ENCODE assay signal across 8 cellular contexts in the genomic region with DNA sequence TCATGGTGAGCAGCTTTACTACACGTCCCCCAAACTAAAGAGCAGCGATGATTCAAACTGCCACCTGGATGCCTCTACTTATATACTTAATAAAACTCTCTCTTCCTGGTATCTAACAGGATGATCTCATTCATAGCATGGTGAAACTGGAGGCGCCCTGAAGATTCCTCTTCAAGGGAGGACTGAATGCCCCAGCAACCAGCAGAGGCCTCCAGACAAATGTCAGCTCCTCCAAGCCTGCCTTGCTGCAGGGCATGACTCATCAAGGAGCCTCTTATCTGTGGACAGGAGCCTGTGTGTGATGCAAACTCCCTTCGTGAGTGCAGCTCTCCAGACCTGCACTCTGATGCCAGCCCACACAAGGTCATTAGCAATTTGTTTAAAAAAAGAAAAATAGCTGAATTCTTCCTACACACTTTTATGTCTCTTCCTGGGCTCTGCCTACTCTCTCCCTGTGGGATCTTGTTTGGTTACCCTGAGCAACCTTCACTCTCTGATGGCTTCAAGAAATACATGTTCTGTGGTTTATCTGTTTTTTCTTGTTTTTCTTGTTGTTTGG. TPM values are rescaled to one million over a fixed set of nuclear protein-coding genes. Genes with fewer than 3 reads are reported as not detected.
DNase-seq lines count a peak whose midpoint lies in the region; ATAC-seq, FAIRE-seq and TF ChIP-seq lines count a peak whose summit lies in the region.

No MANE protein-coding gene starts in this region.

- FAIRE-seq in D721Med (lab: Jason Lieb, UNC): no peak

- no peak overlapping the region for H2BK120ac ChIP-seq in neuronal stem cell (ENCODE audit: low read depth, low read length)

- H3K27me3 ChIP-seq in neuronal stem cell (ENCODE audit: control insufficient read depth in 3 of 3, insufficient read depth in 3 of 3, low read depth in 1 of 3, low read length in 3 of 3) (no peaks in the 10 kb centered on the region), ascending aorta (no peaks in the 10 kb centered on the region)

- DNase-seq in stimulated activated naive CD4-positive, alpha-beta T cell treated with Interleukin-2 at 50 U/mL for 16 hours (lab: John Stamatoyannopoulos, UW): peak; percentile 4
- DNase-seq in stimulated activated naive CD4-positive, alpha-beta T cell (lab: John Stamatoyannopoulos, UW): no peak
- peak; percentile 23 for DNase-seq in cerebellum (ENCODE audit: low spot score)
- no peak for DNase-seq in neuronal stem cell (ENCODE audit: low spot score)
- no peak for DNase-seq in D721Med (ENCODE audit: insufficient read length, low spot score)
- no peak for DNase-seq in ascending aorta (ENCODE audit: low spot score in 2 of 2)

- no peak overlapping the region for H3K4me3 ChIP-seq in neuronal stem cell (ENCODE audit: low read length in 2 of 2)
- H3K4me3 ChIP-seq in ascending aorta: no peak overlapping the region

- no peak overlapping the region for H4K8ac ChIP-seq in neuronal stem cell (ENCODE audit: low read depth, low read length)

- no peak overlapping the region for H3K4ac ChIP-seq in neuronal stem cell (ENCODE audit: low read length)

- no peak overlapping the region for H4K91ac ChIP-seq in neuronal stem cell (ENCODE audit: low read depth, low read length, poor library complexity)

- no peak overlapping the region for H2BK12ac ChIP-seq in neuronal stem cell (ENCODE audit: low read length)

- H3K9me3 ChIP-seq in neuronal stem cell (replicated peaks in 1 of 2; ENCODE audit: control insufficient read depth in 2 of 2, insufficient read depth in 1 of 2, low read depth in 1 of 2, low read length in 2 of 2) (no peaks in the 10 kb centered on the region), ascending aorta (no peaks in the 10 kb centered on the region)

- no peak for TF ChIP-seq CTCF in D721Med (IDR thresholded peaks at IDR 0.05; ENCODE audit: insufficient read depth, missing control alignments)
- TF ChIP-seq CTCF in ascending aorta (IDR thresholded peaks at IDR 0.05): no peak

- intact Hi-C loops in ascending aorta (cut with DNase I): no loop called here

- H3K36me3 ChIP-seq in neuronal stem cell (replicated peaks in 1 of 2; ENCODE audit: control insufficient read depth in 2 of 2, insufficient read depth in 2 of 2, low read length in 2 of 2) (peaks cover 0 to 28% of the 10 kb centered on the region in 2 donors), ascending aorta (peaks cover 5 to 11% of the 10 kb centered on the region in 2 donors)

- ATAC-seq in SK-N-SH treated with all-trans-retinoic acid at 6 μM for 48 hours: peak; percentile 85
- ATAC-seq in GM18498 (IDR thresholded peaks at IDR 0.05; ENCODE audit: unreplicated experiment): no peak

- H2BK5ac ChIP-seq in neuronal stem cell (ENCODE audit: low read length): no peak overlapping the region

- H3K9ac ChIP-seq in neuronal stem cell (ENCODE audit: low read depth, low read length, poor library complexity): no peak overlapping the region

- no peak overlapping the region for H2AK5ac ChIP-seq in neuronal stem cell (ENCODE audit: low read depth, low read length)

- H3K4me1 ChIP-seq in neuronal stem cell (ENCODE audit: control insufficient read depth in 2 of 2, insufficient read depth in 1 of 2, low read depth in 1 of 2, low read length in 2 of 2) (peaks cover 6 to 19% of the 10 kb centered on the region in 2 donors), ascending aorta (no peaks in the 10 kb centered on the region)

- H3K14ac ChIP-seq in neuronal stem cell (ENCODE audit: low read length): no peak overlapping the region

- H2AFZ ChIP-seq in neuronal stem cell (ENCODE audit: low read length): peak overlapping the region; percentile 60

- no peak overlapping the region for H3K18ac ChIP-seq in neuronal stem cell (ENCODE audit: low read length)

- no peak overlapping the region for H3K23ac ChIP-seq in neuronal stem cell (ENCODE audit: low read depth, low read length, poor library complexity)

- H3K79me1 ChIP-seq in neuronal stem cell (ENCODE audit: low read depth, low read length): no peaks in the 10 kb centered on the region

- H2BK15ac ChIP-seq in neuronal stem cell (ENCODE audit: low read length): no peak overlapping the region

- no peak overlapping the region for H3K4me2 ChIP-seq in neuronal stem cell (ENCODE audit: insufficient read depth, low read length, poor library complexity, severe bottlenecking)

- H3K27ac ChIP-seq in neuronal stem cell (replicated peaks; ENCODE audit: low read length) (no peak overlapping the region), ascending aorta (no peak overlapping the region)

- WGBS in neuronal stem cell (ENCODE audit: extremely low coverage in 2 of 2, insufficient read length in 2 of 2, insufficient replicate concordance in 1 of 2), 2 donors: no CpG with 5 or more reads among the region's 4 CpGs

TF ChIP-seq in SK-N-SH treated with all-trans-retinoic acid at 6 μM for 48 hours, 23 proteins besides CTCF, POLR2A, EP300 and RAD21 (continues in another document):
- TF ChIP-seq, protein P1, sequence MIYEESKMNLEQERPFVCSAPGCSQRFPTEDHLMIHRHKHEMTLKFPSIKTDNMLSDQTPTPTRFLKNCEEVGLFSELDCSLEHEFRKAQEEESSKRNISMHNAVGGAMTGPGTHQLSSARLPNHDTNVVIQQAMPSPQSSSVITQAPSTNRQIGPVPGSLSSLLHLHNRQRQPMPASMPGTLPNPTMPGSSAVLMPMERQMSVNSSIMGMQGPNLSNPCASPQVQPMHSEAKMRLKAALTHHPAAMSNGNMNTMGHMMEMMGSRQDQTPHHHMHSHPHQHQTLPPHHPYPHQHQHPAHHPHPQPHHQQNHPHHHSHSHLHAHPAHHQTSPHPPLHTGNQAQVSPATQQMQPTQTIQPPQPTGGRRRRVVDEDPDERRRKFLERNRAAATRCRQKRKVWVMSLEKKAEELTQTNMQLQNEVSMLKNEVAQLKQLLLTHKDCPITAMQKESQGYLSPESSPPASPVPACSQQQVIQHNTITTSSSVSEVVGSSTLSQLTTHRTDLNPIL (CRISPR knock-in tag; IDR thresholded peaks at IDR 0.05; ENCODE audit: low read depth): peak; percentile 81
- TF ChIP-seq, protein P2, sequence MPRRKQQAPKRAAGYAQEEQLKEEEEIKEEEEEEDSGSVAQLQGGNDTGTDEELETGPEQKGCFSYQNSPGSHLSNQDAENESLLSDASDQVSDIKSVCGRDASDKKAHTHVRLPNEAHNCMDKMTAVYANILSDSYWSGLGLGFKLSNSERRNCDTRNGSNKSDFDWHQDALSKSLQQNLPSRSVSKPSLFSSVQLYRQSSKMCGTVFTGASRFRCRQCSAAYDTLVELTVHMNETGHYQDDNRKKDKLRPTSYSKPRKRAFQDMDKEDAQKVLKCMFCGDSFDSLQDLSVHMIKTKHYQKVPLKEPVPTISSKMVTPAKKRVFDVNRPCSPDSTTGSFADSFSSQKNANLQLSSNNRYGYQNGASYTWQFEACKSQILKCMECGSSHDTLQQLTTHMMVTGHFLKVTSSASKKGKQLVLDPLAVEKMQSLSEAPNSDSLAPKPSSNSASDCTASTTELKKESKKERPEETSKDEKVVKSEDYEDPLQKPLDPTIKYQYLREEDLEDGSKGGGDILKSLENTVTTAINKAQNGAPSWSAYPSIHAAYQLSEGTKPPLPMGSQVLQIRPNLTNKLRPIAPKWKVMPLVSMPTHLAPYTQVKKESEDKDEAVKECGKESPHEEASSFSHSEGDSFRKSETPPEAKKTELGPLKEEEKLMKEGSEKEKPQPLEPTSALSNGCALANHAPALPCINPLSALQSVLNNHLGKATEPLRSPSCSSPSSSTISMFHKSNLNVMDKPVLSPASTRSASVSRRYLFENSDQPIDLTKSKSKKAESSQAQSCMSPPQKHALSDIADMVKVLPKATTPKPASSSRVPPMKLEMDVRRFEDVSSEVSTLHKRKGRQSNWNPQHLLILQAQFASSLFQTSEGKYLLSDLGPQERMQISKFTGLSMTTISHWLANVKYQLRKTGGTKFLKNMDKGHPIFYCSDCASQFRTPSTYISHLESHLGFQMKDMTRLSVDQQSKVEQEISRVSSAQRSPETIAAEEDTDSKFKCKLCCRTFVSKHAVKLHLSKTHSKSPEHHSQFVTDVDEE (CRISPR knock-in tag; IDR thresholded peaks at IDR 0.05): peak; percentile 60
- TF ChIP-seq ZC3H10 (CRISPR knock-in tag; IDR thresholded peaks at IDR 0.05) (0 out of 2 replicates have a peak, but pooled peaks have one; percentile 51), GLIS3 (CRISPR knock-in tag; IDR thresholded peaks at IDR 0.05) (no peak), ESRRG (CRISPR knock-in tag; IDR thresholded peaks at IDR 0.05) (0 out of 2 replicates have a peak, but pooled peaks have one; percentile 34), ZNF70 (CRISPR knock-in tag; IDR thresholded peaks at IDR 0.05) (no peak), ARNTL (CRISPR knock-in tag; IDR thresholded peaks at IDR 0.05; ENCODE audit: borderline replicate concordance, low read depth) (0 out of 2 replicates have a peak, but pooled peaks have one; percentile 32), ISL1 (CRISPR knock-in tag; IDR thresholded peaks at IDR 0.05) (peak; percentile 83)
- TF ChIP-seq, protein P3, sequence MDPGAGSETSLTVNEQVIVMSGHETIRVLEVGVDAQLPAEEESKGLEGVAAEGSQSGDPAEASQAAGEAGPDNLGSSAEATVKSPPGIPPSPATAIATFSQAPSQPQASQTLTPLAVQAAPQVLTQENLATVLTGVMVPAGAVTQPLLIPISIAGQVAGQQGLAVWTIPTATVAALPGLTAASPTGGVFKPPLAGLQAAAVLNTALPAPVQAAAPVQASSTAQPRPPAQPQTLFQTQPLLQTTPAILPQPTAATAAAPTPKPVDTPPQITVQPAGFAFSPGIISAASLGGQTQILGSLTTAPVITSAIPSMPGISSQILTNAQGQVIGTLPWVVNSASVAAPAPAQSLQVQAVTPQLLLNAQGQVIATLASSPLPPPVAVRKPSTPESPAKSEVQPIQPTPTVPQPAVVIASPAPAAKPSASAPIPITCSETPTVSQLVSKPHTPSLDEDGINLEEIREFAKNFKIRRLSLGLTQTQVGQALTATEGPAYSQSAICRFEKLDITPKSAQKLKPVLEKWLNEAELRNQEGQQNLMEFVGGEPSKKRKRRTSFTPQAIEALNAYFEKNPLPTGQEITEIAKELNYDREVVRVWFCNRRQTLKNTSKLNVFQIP (CRISPR knock-in tag; IDR thresholded peaks at IDR 0.05; ENCODE audit: borderline replicate concordance, low read depth): no peak

RNA-seq across cellular contexts. Expression of a gene that starts 30.2 kb away (rescaled TPM):
- 36.1 TPM for total RNA-seq in cerebellum
- 0.32 TPM for polyA plus RNA-seq in neuronal stem cell (2013, experiment 1 of 2)
- 0.39 TPM for polyA plus RNA-seq in neuronal stem cell (2013, experiment 2 of 2)
- 7.6 TPM for total RNA-seq in ascending aorta

Comparison
In these comparisons a context has a peak if more than half of its experiments do, and no peak if none do; other contexts are left out.
1. DNase-seq: peak in stimulated activated naive CD4-positive, alpha-beta T cell treated with Interleukin-2 at 50 U/mL for 16 hours (single experiment) and cerebellum (single experiment); none in stimulated activated naive CD4-positive, alpha-beta T cell (0 of 6), neuronal stem cell (single experiment), D721Med (single experiment) and ascending aorta (0 of 2).